In the genomic region with DNA sequence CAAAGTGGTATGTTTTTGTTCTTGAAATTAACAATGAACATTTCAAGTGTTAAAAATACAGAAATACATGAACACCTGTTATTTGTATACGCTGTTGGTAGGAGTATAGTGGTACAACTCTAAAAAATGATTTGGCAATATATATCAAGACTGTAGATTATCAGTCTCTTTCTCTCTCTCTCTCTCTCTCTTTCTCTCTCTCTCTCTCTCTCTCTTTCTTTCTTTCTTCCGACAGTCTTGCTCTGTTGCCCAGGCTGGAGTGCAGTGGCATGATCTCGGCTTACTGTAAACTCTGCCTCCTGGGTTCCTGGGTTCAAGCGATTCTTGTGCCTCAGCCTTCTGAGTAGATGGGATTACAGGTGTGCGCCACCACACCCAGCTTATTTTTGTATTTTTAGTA, we compare ENCODE assay signal across 22 cellular contexts. TPM values are rescaled to one million over a fixed set of nuclear protein-coding genes. Genes with fewer than 3 reads are reported as not detected.
DNase-seq lines count a peak whose midpoint lies in the region; TF ChIP-seq lines count a peak whose summit lies in the region.
"Had no signal": no experiment of that assay in that cellular context is flagged by ENCODE, and none has a peak within 500 bp of the region (broad histone marks: within the 10 kb centered on the region; RNA-seq: fewer than 3 reads in every experiment).

No MANE protein-coding gene starts in this region.

- H3K27me3 ChIP-seq in neural progenitor cell = no peaks in the 10 kb centered on the region
- H3K27me3 ChIP-seq: BE2C; BLaER1 treated with 17β-estradiol and CSF1 and Interleukin-3, amounts not matched to agents 10 nM and 100 nM had no signal

- H3F3A ChIP-seq in neural progenitor cell (ENCODE audit: low read depth) = no peaks in the 10 kb centered on the region

- H3K79me2 ChIP-seq in neural progenitor cell (ENCODE audit: low read depth) = no peaks in the 10 kb centered on the region

- no peaks in the 10 kb centered on the region for H3K9me3 ChIP-seq in SK-N-MC (ENCODE audit: low read depth, low read length)
- no peaks in the 10 kb centered on the region for H3K9me3 ChIP-seq in neural progenitor cell (ENCODE audit: low read depth)
- H3K9me3 ChIP-seq: A549; BE2C; BLaER1 treated with 17β-estradiol and CSF1 and Interleukin-3, amounts not matched to agents 10 nM and 100 nM; HAP-1 had no signal

- DNase-seq in activated naive CD4-positive, alpha-beta T cell (lab: John Stamatoyannopoulos, UW) = no peak
- no peak for DNase-seq in SK-N-MC (ENCODE audit: low read depth, low spot score)
- DNase-seq in neural progenitor cell (ENCODE audit: low spot score) = no peak
- DNase-seq in NCI-H2171 treated with DMSO at 0.1 percent for 48 hours (lab: John Stamatoyannopoulos, UW) = no peak
- DNase-seq in SK-N-DZ (ENCODE audit: low spot score) = no peak
- DNase-seq: 8988T; ACHN; AML-193; BE2C; CD4-positive, alpha-beta T cell; CD8-positive, alpha-beta memory T cell; DMS 273 treated with DMSO at 0.1 percent for 48 hours; DMS79; EL; GDM1; GOT3 had no signal

- H3K27ac ChIP-seq in SK-N-MC (0 out of 2 replicates have a peak overlapping the region, but pooled peaks have one; percentile 44), neural progenitor cell (no peak overlapping the region)
- H3K27ac ChIP-seq: A549; BLaER1 treated with 17β-estradiol and CSF1 and Interleukin-3, amounts not matched to agents 10 nM and 100 nM had no signal

- no peak overlapping the region for H3K9ac ChIP-seq in SK-N-MC (ENCODE audit: insufficient read length)
- H3K9ac ChIP-seq in neural progenitor cell = no peak overlapping the region
- H3K9ac ChIP-seq: BLaER1 treated with 17β-estradiol and CSF1 and Interleukin-3, amounts not matched to agents 10 nM and 100 nM had no signal

- peaks cover 1% of the 10 kb centered on the region for H3K36me3 Mint-ChIP-seq in activated naive CD4-positive, alpha-beta T cell treated with anti-CD3 and anti-CD28 coated beads, Interleukin-2, amount 50 U/mL, for 24 hours
- peaks cover 9% of the 10 kb centered on the region for H3K36me3 Mint-ChIP-seq in neural progenitor cell

- no peak overlapping the region for H3K4me3 ChIP-seq in SK-N-MC
- H3K4me3 ChIP-seq in neural progenitor cell = no peak overlapping the region
- H3K4me3 ChIP-seq: A549; BLaER1 treated with 17β-estradiol and CSF1 and Interleukin-3, amounts not matched to agents 10 nM and 100 nM; GM12878; HAP-1 had no signal

- no peak for TF ChIP-seq CTCF in neural progenitor cell (IDR thresholded peaks at IDR 0.05)

- H3K27ac Mint-ChIP-seq in activated naive CD4-positive, alpha-beta T cell treated with anti-CD3 and anti-CD28 coated beads, Interleukin-2, amount 50 U/mL, for 24 hours = peak overlapping the region; percentile 47
- peak overlapping the region; percentile 40 for H3K27ac Mint-ChIP-seq in neural progenitor cell
- H3K27ac Mint-ChIP-seq: CD4-positive, alpha-beta T cell; CD8-positive, alpha-beta memory T cell had no signal

- no peaks in the 10 kb centered on the region for H4K20me1 ChIP-seq in neural progenitor cell (ENCODE audit: low read depth)
- H4K20me1 ChIP-seq: BLaER1 treated with 17β-estradiol and CSF1 and Interleukin-3, amounts not matched to agents 10 nM and 100 nM had no signal

- H3K27me3 Mint-ChIP-seq in activated naive CD4-positive, alpha-beta T cell treated with anti-CD3 and anti-CD28 coated beads, Interleukin-2, amount 50 U/mL, for 24 hours = no peaks in the 10 kb centered on the region
- H3K27me3 Mint-ChIP-seq in neural progenitor cell (ENCODE audit: insufficient read depth, low read depth) = no peaks in the 10 kb centered on the region
- H3K27me3 Mint-ChIP-seq: CD4-positive, alpha-beta T cell; CD8-positive, alpha-beta memory T cell had no signal

- no peaks in the 10 kb centered on the region for H3K9me3 Mint-ChIP-seq in activated naive CD4-positive, alpha-beta T cell treated with anti-CD3 and anti-CD28 coated beads, Interleukin-2, amount 50 U/mL, for 24 hours
- no peaks in the 10 kb centered on the region for H3K9me3 Mint-ChIP-seq in neural progenitor cell
- H3K9me3 Mint-ChIP-seq: CD14-positive monocyte; CD4-positive, alpha-beta T cell; CD8-positive, alpha-beta memory T cell had no signal

- H3K36me3 ChIP-seq in SK-N-MC (ENCODE audit: insufficient read depth, low read length) (peaks cover 44% of the 10 kb centered on the region), neural progenitor cell (no peaks in the 10 kb centered on the region)
- H3K36me3 ChIP-seq: BE2C had no signal

- peaks cover 13% of the 10 kb centered on the region for H3K4me1 ChIP-seq in neural progenitor cell
- H3K4me1 ChIP-seq: BE2C had no signal

- no peak overlapping the region for H3K4me2 ChIP-seq in neural progenitor cell
- H3K4me2 ChIP-seq: A549; BLaER1 treated with 17β-estradiol and CSF1 and Interleukin-3, amounts not matched to agents 10 nM and 100 nM had no signal

- H3K4me1 Mint-ChIP-seq in activated naive CD4-positive, alpha-beta T cell treated with anti-CD3 and anti-CD28 coated beads, Interleukin-2, amount 50 U/mL, for 24 hours = peaks cover 15% of the 10 kb centered on the region
- H3K4me1 Mint-ChIP-seq in neural progenitor cell = peaks cover 10% of the 10 kb centered on the region
- H3K4me1 Mint-ChIP-seq: CD8-positive, alpha-beta memory T cell had no signal

- no peak overlapping the region for H2AFZ ChIP-seq in neural progenitor cell (replicated peaks)

- H3K4me3 Mint-ChIP-seq in activated naive CD4-positive, alpha-beta T cell treated with anti-CD3 and anti-CD28 coated beads, Interleukin-2, amount 50 U/mL, for 24 hours = no peak overlapping the region
- no peak overlapping the region for H3K4me3 Mint-ChIP-seq in neural progenitor cell
- H3K4me3 Mint-ChIP-seq: CD14-positive monocyte; CD4-positive, alpha-beta T cell; CD8-positive, alpha-beta memory T cell had no signal

RNA-seq across cellular contexts. Expression of a gene that starts 12.6 kb away (rescaled TPM):
- 7.4 and 8.6 TPM in 2 replicates for total RNA-seq in neural progenitor cell (ENCODE audit: low replicate concordance)
- 4.4 and 5.2 TPM in 2 replicates for polyA plus RNA-seq in SK-N-DZ (2014; cell fraction: cytosol; rRNA removed)
- polyA plus RNA-seq in SK-N-DZ (2014; cell fraction: nucleus; rRNA removed) = 1.0 and 6.1 TPM in 2 replicates

RNA-seq across cellular contexts. Expression of a gene that starts 35.5 kb away (rescaled TPM):
- not detected in 2 replicates for total RNA-seq in neural progenitor cell (ENCODE audit: low replicate concordance)
- not detected in 2 replicates for polyA plus RNA-seq in SK-N-DZ (2014; cell fraction: cytosol; rRNA removed)
- not detected in 2 replicates for polyA plus RNA-seq in SK-N-DZ (2014; cell fraction: nucleus; rRNA removed)
- total RNA-seq: CD4-positive, alpha-beta T cell; CD8-positive, alpha-beta memory T cell had no signal
- polyA plus RNA-seq: A549, CD14-positive monocyte had no signal

RNA-seq across cellular contexts. Expression of a gene that starts 56.8 kb away (rescaled TPM):
- 20.8 and 23.1 TPM in 2 replicates for total RNA-seq in neural progenitor cell (ENCODE audit: low replicate concordance)
- 10.1 and 13.6 TPM in 2 replicates for polyA plus RNA-seq in SK-N-DZ (2014; cell fraction: cytosol; rRNA removed)
- 6.1 and 7.3 TPM in 2 replicates for polyA plus RNA-seq in SK-N-DZ (2014; cell fraction: nucleus; rRNA removed)
